10 cellular contexts compared by ENCODE assay signal in the genomic region with DNA sequence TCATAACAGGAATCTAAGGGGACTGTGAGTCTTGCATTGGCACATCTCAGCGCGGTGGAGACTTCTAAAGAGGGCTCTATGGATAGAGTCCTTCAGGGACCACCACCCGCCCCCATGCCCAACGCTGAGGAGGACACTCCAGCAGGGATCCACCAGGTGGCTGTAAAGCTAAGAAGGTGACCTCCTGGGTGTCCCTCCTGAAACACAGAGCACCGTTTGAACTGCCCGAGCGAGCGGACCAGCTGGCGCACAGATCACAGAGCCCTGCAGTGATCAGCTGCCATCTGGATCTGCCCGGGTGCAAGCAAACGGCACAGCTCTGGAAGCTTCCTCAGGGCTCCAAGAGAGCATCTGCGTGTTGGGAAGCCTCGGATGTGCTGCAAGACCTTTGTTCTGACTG. TPM values are rescaled to one million over a fixed set of nuclear protein-coding genes. Genes with fewer than 3 reads are reported as not detected.
DNase-seq lines count a peak whose midpoint lies in the region; ATAC-seq and TF ChIP-seq lines count a peak whose summit lies in the region.
"Had no signal": no experiment of that assay in that cellular context is flagged by ENCODE, and none has a peak within 500 bp of the region (broad histone marks: within the 10 kb centered on the region; RNA-seq: fewer than 3 reads in every experiment).

No MANE protein-coding gene starts in this region.

- TF ChIP-seq CTCF in glutamatergic neuron (IDR thresholded peaks at IDR 0.05; ENCODE audit: partially characterized antibody, unreplicated experiment) (no peak), tibial artery (IDR thresholded peaks at IDR 0.05) (no peak)

- no peaks in the 10 kb centered on the region for H3K36me3 Mint-ChIP-seq in glutamatergic neuron (ENCODE audit: unreplicated experiment)
- no peaks in the 10 kb centered on the region for H3K36me3 Mint-ChIP-seq in activated CD4-positive, alpha-beta T cell treated with anti-CD3 and anti-CD28 coated beads for 36 hours (ENCODE audit: low read depth)
- H3K36me3 Mint-ChIP-seq: activated naive CD8-positive, alpha-beta T cell treated with anti-CD3 and anti-CD28 coated beads, Interleukin-2, amount 10 ng/mL, durations not matched to agents 7 days and 5 days; neural progenitor cell had no signal

- H3K4me1 ChIP-seq in tibial artery: peaks cover 0 to 17% (median 12%) of the 10 kb centered on the region in 4 donors

- H3K27ac Mint-ChIP-seq in glutamatergic neuron (ENCODE audit: unreplicated experiment): no peak overlapping the region
- no peak overlapping the region for H3K27ac Mint-ChIP-seq in activated CD4-positive, alpha-beta T cell treated with anti-CD3 and anti-CD28 coated beads for 36 hours
- H3K27ac Mint-ChIP-seq: activated naive CD8-positive, alpha-beta T cell treated with anti-CD3 and anti-CD28 coated beads, Interleukin-2, amount 10 ng/mL, durations not matched to agents 7 days and 5 days; neural progenitor cell had no signal

- TF ChIP-seq POLR2A in GM18505 (IDR thresholded peaks at IDR 0.05; ENCODE audit: borderline replicate concordance, extremely low read depth, insufficient read depth, insufficient read length): no peak

- POLR2A ChIA-PET in activated CD4-positive, alpha-beta T cell treated with anti-CD3 and anti-CD28 coated beads for 36 hours (lab: Charles Lee): interaction anchor here (1.0 kb wide), 1 partner anchor 52 kb away, joined by 5 read pairs; no protein-coding TSS in a partner anchor

- H3K27me3 ChIP-seq in tibial artery: no peaks in the 10 kb centered on the region

- H3K27ac ChIP-seq in SK-N-MC (peak overlapping the region; percentile 97), tibial artery (peak overlapping the region; percentile 60 to 65)
- H3K27ac ChIP-seq: neural progenitor cell had no signal

- H3K27me3 Mint-ChIP-seq in glutamatergic neuron (ENCODE audit: unreplicated experiment): peaks cover 2% of the 10 kb centered on the region
- H3K27me3 Mint-ChIP-seq in activated CD4-positive, alpha-beta T cell treated with anti-CD3 and anti-CD28 coated beads for 36 hours: no peaks in the 10 kb centered on the region
- H3K27me3 Mint-ChIP-seq: activated naive CD8-positive, alpha-beta T cell treated with anti-CD3 and anti-CD28 coated beads, Interleukin-2, amount 10 ng/mL, durations not matched to agents 7 days and 5 days had no signal

- intact Hi-C loops in tibial artery (cut with DNase I; ENCODE audit: low total_unique reads): loop anchor here (5.0 to 10.0 kb wide), 2 partner anchors 51 to 57 kb away; partner anchors contain the start of gene LYST
- intact Hi-C loops in activated CD4-positive, alpha-beta T cell treated with anti-CD3 and anti-CD28 coated beads for 36 hours (cut with DNase I, micrococcal nuclease): no loop called here

- peaks cover 28% of the 10 kb centered on the region for H3K4me1 Mint-ChIP-seq in glutamatergic neuron (ENCODE audit: low read depth, unreplicated experiment)
- peaks cover 41% of the 10 kb centered on the region for H3K4me1 Mint-ChIP-seq in activated CD4-positive, alpha-beta T cell treated with anti-CD3 and anti-CD28 coated beads for 36 hours

- CTCF ChIA-PET in activated CD4-positive, alpha-beta T cell treated with anti-CD3 and anti-CD28 coated beads for 36 hours (lab: Charles Lee): interaction anchor here (0.9 to 1.6 kb wide), 7 partner anchors 12 to 58 kb away, joined by 3 to 7 read pairs (median 4); no protein-coding TSS in a partner anchor

- H3K4me3 ChIP-seq in SK-N-MC: no peak overlapping the region; the same call in 1 of the 2 replicates
- H3K4me3 ChIP-seq in tibial artery: no peak overlapping the region
- H3K4me3 ChIP-seq: neural progenitor cell had no signal

- DNase-seq in NCI-H1092 treated with DMSO at 0.1 percent for 48 hours (lab: John Stamatoyannopoulos, UW): peak; percentile 38
- DNase-seq in SK-N-MC (ENCODE audit: low read depth, low spot score): no peak
- DNase-seq in glutamatergic neuron: peak; percentile 35
- DNase-seq in tibial artery: no peak
- DNase-seq in activated CD4-positive, alpha-beta T cell treated with anti-CD3 and anti-CD28 coated beads for 36 hours: no peak
- DNase-seq in activated CD4-positive, alpha-beta T cell treated with anti-CD3 and anti-CD28 coated beads for 4 hours: no peak
- DNase-seq: activated naive CD8-positive, alpha-beta T cell treated with anti-CD3 and anti-CD28 coated beads, Interleukin-2, amount 10 ng/mL, durations not matched to agents 7 days and 5 days; NCI-H2081 treated with DMSO at 0.1 percent for 48 hours had no signal

- H3K9me3 Mint-ChIP-seq in glutamatergic neuron (ENCODE audit: unreplicated experiment): no peaks in the 10 kb centered on the region
- H3K9me3 Mint-ChIP-seq in activated CD4-positive, alpha-beta T cell treated with anti-CD3 and anti-CD28 coated beads for 36 hours (ENCODE audit: low read depth): no peaks in the 10 kb centered on the region
- H3K9me3 Mint-ChIP-seq: neural progenitor cell had no signal

- H3K9me3 ChIP-seq in SK-N-MC (ENCODE audit: low read depth, low read length) (no peaks in the 10 kb centered on the region), tibial artery (no peaks in the 10 kb centered on the region)

- peak overlapping the region; percentile 54 for H3K9ac ChIP-seq in SK-N-MC (ENCODE audit: insufficient read length)
- H3K9ac ChIP-seq: neural progenitor cell had no signal

- no peak overlapping the region for H3K4me3 Mint-ChIP-seq in glutamatergic neuron (ENCODE audit: unreplicated experiment)
- H3K4me3 Mint-ChIP-seq in activated CD4-positive, alpha-beta T cell treated with anti-CD3 and anti-CD28 coated beads for 36 hours: no peak overlapping the region
- H3K4me3 Mint-ChIP-seq: neural progenitor cell had no signal

- H3K36me3 ChIP-seq in SK-N-MC (ENCODE audit: insufficient read depth, low read length) (no peaks in the 10 kb centered on the region), tibial artery (no peaks in the 10 kb centered on the region)
- H3K36me3 ChIP-seq: neural progenitor cell had no signal

- no peak for ATAC-seq in activated CD4-positive, alpha-beta T cell treated with anti-CD3 and anti-CD28 coated beads for 36 hours
- ATAC-seq in GM18505 (IDR thresholded peaks at IDR 0.05; ENCODE audit: unreplicated experiment): no peak

RNA-seq across cellular contexts. Expression of gene LYST, which starts 51.3 kb away (rescaled TPM):
- 33.6 TPM for total RNA-seq in glutamatergic neuron (ENCODE audit: unreplicated experiment)
- total RNA-seq in activated CD4-positive, alpha-beta T cell treated with anti-CD3 and anti-CD28 coated beads for 36 hours: 10 to 100 TPM; 28.1 to 32.3 TPM

Comparison
In these comparisons a context has a peak if more than half of its experiments do, and no peak if none do; other contexts are left out.
1. DNase-seq: peak in NCI-H1092 treated with DMSO at 0.1 percent for 48 hours (single experiment) and glutamatergic neuron (single experiment); none in SK-N-MC (single experiment), tibial artery (0 of 2), activated CD4-positive, alpha-beta T cell treated with anti-CD3 and anti-CD28 coated beads for 36 hours (single experiment) and activated CD4-positive, alpha-beta T cell treated with anti-CD3 and anti-CD28 coated beads for 4 hours (0 of 2).